11 cellular contexts compared by ENCODE assay signal in genomic region chr17:42252528-42253172, GRCh38. TPM values are rescaled to one million over a fixed set of nuclear protein-coding genes. Genes with fewer than 3 reads are reported as not detected.
DNase-seq lines count a peak whose midpoint lies in the region; ATAC-seq and TF ChIP-seq lines count a peak whose summit lies in the region.
"Had no signal": no experiment of that assay in that cellular context is flagged by ENCODE, and none has a peak within 500 bp of the region (broad histone marks: within the 10 kb centered on the region; RNA-seq: fewer than 3 reads in every experiment).

No MANE protein-coding gene starts in this region.

- no peak for TF ChIP-seq CTCF in activated CD8-positive, alpha-beta T cell treated with anti-CD3 and anti-CD28 coated beads for 36 hours (IDR thresholded peaks at IDR 0.05)

- H3K4me3 Mint-ChIP-seq in activated T-cell treated with anti-CD3 and anti-CD28 coated beads, Interleukin-2, amount 50 U/mL, for 4 hours = peak overlapping the region; percentile 17
- peak overlapping the region; percentile 1 for H3K4me3 Mint-ChIP-seq in activated CD8-positive, alpha-beta T cell treated with anti-CD3 and anti-CD28 coated beads for 36 hours
- peak overlapping the region; percentile 81 for H3K4me3 Mint-ChIP-seq in stimulated activated effector memory CD8-positive, alpha-beta T cell treated with anti-CD3 and anti-CD28 coated beads, Interleukin-12 subunit alpha, Interleukin-12 subunit beta, amount 100 ng/mL, for 72 hours

- no peaks in the 10 kb centered on the region for H3K9me3 Mint-ChIP-seq in activated T-cell treated with anti-CD3 and anti-CD28 coated beads, Interleukin-2, amount 50 U/mL, for 4 hours
- no peaks in the 10 kb centered on the region for H3K9me3 Mint-ChIP-seq in activated CD8-positive, alpha-beta T cell treated with anti-CD3 and anti-CD28 coated beads for 36 hours
- H3K9me3 Mint-ChIP-seq in stimulated activated effector memory CD8-positive, alpha-beta T cell treated with anti-CD3 and anti-CD28 coated beads, Interleukin-12 subunit alpha, Interleukin-12 subunit beta, amount 100 ng/mL, for 72 hours = no peaks in the 10 kb centered on the region

- peaks cover 73% of the 10 kb centered on the region for H3K4me1 Mint-ChIP-seq in activated T-cell treated with anti-CD3 and anti-CD28 coated beads, Interleukin-2, amount 50 U/mL, for 4 hours (ENCODE audit: low read depth)
- peaks cover 69% of the 10 kb centered on the region for H3K4me1 Mint-ChIP-seq in activated CD8-positive, alpha-beta T cell treated with anti-CD3 and anti-CD28 coated beads for 36 hours (ENCODE audit: low read depth)
- H3K4me1 Mint-ChIP-seq in stimulated activated effector memory CD8-positive, alpha-beta T cell treated with anti-CD3 and anti-CD28 coated beads, Interleukin-12 subunit alpha, Interleukin-12 subunit beta, amount 100 ng/mL, for 72 hours = peaks cover 83% of the 10 kb centered on the region

- intact Hi-C loops in activated CD8-positive, alpha-beta T cell treated with anti-CD3 and anti-CD28 coated beads for 36 hours (cut with micrococcal nuclease) = no loop called here

- ATAC-seq in activated T-cell treated with anti-CD3 and anti-CD28 coated beads, Interleukin-2, amount 50 U/mL, for 4 hours = peak; percentile 41 to 53
- ATAC-seq in activated CD8-positive, alpha-beta T cell treated with anti-CD3 and anti-CD28 coated beads for 36 hours = peak; percentile 17
- peak; percentile 88 for ATAC-seq in stimulated activated effector memory CD8-positive, alpha-beta T cell treated with anti-CD3 and anti-CD28 coated beads, Interleukin-12 subunit alpha, Interleukin-12 subunit beta, amount 100 ng/mL, for 72 hours
- ATAC-seq in HG02798 (IDR thresholded peaks at IDR 0.05; ENCODE audit: poor library complexity, unreplicated experiment) = no peak

- POLR2A ChIA-PET in activated CD8-positive, alpha-beta T cell treated with anti-CD3 and anti-CD28 coated beads for 36 hours (lab: Charles Lee) = interaction anchor here (1.1 to 1.2 kb wide), 3 partner anchors 11 to 23 kb away, joined by 3 to 4 read pairs (median 4); no protein-coding TSS in a partner anchor

- DNase-seq in activated T-cell treated with anti-CD3 and anti-CD28 coated beads, Interleukin-2, amount 50 U/mL, for 4 hours = no peak
- no peak for DNase-seq in activated T-cell treated with anti-CD3 and anti-CD28 coated beads, Interleukin-2, amount 50 U/mL, for 1 hour
- no peak for DNase-seq in activated CD8-positive, alpha-beta T cell treated with anti-CD3 and anti-CD28 coated beads for 36 hours
- DNase-seq in fibroblast of gingiva (ENCODE audit: low read depth) (peak; percentile 30), NCI-H774 (lab: John Stamatoyannopoulos, UW) (no peak), NCI-H748 (lab: John Stamatoyannopoulos, UW; ENCODE audit: unreplicated experiment) (no peak)
- no peak for DNase-seq in stimulated activated effector memory CD8-positive, alpha-beta T cell treated with anti-CD3 and anti-CD28 coated beads, Interleukin-12 subunit alpha, Interleukin-12 subunit beta, amount 100 ng/mL, for 72 hours (ENCODE audit: low spot score in 2 of 2)
- DNase-seq: activated CD8-positive, alpha-beta memory T cell treated with anti-CD3 and anti-CD28 coated beads, Interleukin-2, amount 50 U/mL, for 4 hours; cortex of kidney; NCI-H345 had no signal

- H3K27me3 Mint-ChIP-seq in activated T-cell treated with anti-CD3 and anti-CD28 coated beads, Interleukin-2, amount 50 U/mL, for 4 hours (ENCODE audit: low read depth) = no peaks in the 10 kb centered on the region
- no peaks in the 10 kb centered on the region for H3K27me3 Mint-ChIP-seq in activated CD8-positive, alpha-beta T cell treated with anti-CD3 and anti-CD28 coated beads for 36 hours

- H3K36me3 Mint-ChIP-seq in activated T-cell treated with anti-CD3 and anti-CD28 coated beads, Interleukin-2, amount 50 U/mL, for 4 hours (ENCODE audit: insufficient read depth) = peaks cover 9% of the 10 kb centered on the region
- peaks cover 12% of the 10 kb centered on the region for H3K36me3 Mint-ChIP-seq in activated CD8-positive, alpha-beta T cell treated with anti-CD3 and anti-CD28 coated beads for 36 hours (ENCODE audit: low read depth)
- peaks cover 34% of the 10 kb centered on the region for H3K36me3 Mint-ChIP-seq in stimulated activated effector memory CD8-positive, alpha-beta T cell treated with anti-CD3 and anti-CD28 coated beads, Interleukin-12 subunit alpha, Interleukin-12 subunit beta, amount 100 ng/mL, for 72 hours

- CTCF ChIA-PET in activated CD8-positive, alpha-beta T cell treated with anti-CD3 and anti-CD28 coated beads for 36 hours (lab: Charles Lee) = interaction anchor here (0.7 to 1.1 kb wide), 3 partner anchors 18 to 265 kb away, joined by 3 read pairs; no protein-coding TSS in a partner anchor

- H3K27ac Mint-ChIP-seq in activated CD8-positive, alpha-beta T cell treated with anti-CD3 and anti-CD28 coated beads for 36 hours = peak overlapping the region; percentile 83
- peak overlapping the region; percentile 98 for H3K27ac Mint-ChIP-seq in stimulated activated effector memory CD8-positive, alpha-beta T cell treated with anti-CD3 and anti-CD28 coated beads, Interleukin-12 subunit alpha, Interleukin-12 subunit beta, amount 100 ng/mL, for 72 hours

RNA-seq across cellular contexts. Expression of gene STAT5B, which starts 23.5 kb away (rescaled TPM):
- 10 to 100 TPM; 62.9 to 86.7 (median 71.9) TPM for total RNA-seq in activated T-cell treated with anti-CD3 and anti-CD28 coated beads, Interleukin-2, amount 50 U/mL, for 4 hours
- 100 to 1,000 TPM; 128 to 129 TPM for total RNA-seq in activated CD8-positive, alpha-beta T cell treated with anti-CD3 and anti-CD28 coated beads for 36 hours

RNA-seq across cellular contexts. Expression of gene STAT5A, which starts 35.6 kb away (rescaled TPM):
- total RNA-seq in activated T-cell treated with anti-CD3 and anti-CD28 coated beads, Interleukin-2, amount 50 U/mL, for 4 hours = 100 to 1,000 TPM; 193 to 264 (median 220) TPM
- 100 to 1,000 TPM; 163 to 190 TPM for total RNA-seq in activated CD8-positive, alpha-beta T cell treated with anti-CD3 and anti-CD28 coated beads for 36 hours

RNA-seq across cellular contexts. Expression of gene GHDC, which starts 58.4 kb away (rescaled TPM):
- total RNA-seq in activated T-cell treated with anti-CD3 and anti-CD28 coated beads, Interleukin-2, amount 50 U/mL, for 4 hours = 10 to 100 TPM; 24.0 to 24.9 (median 24.7) TPM
- total RNA-seq in activated CD8-positive, alpha-beta T cell treated with anti-CD3 and anti-CD28 coated beads for 36 hours = 10 to 100 TPM; 12.3 to 14.9 TPM

Comparison
In these comparisons a context has a peak if more than half of its experiments do, and no peak if none do; other contexts are left out.
1. H3K4me3 Mint-ChIP-seq: peak in every context shown above with its lines; median percentile 81 in stimulated activated effector memory CD8-positive, alpha-beta T cell treated with anti-CD3 and anti-CD28 coated beads, Interleukin-12 subunit alpha, Interleukin-12 subunit beta, amount 100 ng/mL, for 72 hours; 17 in activated T-cell treated with anti-CD3 and anti-CD28 coated beads, Interleukin-2, amount 50 U/mL, for 4 hours; 1 in activated CD8-positive, alpha-beta T cell treated with anti-CD3 and anti-CD28 coated beads for 36 hours.